In the genomic region with DNA sequence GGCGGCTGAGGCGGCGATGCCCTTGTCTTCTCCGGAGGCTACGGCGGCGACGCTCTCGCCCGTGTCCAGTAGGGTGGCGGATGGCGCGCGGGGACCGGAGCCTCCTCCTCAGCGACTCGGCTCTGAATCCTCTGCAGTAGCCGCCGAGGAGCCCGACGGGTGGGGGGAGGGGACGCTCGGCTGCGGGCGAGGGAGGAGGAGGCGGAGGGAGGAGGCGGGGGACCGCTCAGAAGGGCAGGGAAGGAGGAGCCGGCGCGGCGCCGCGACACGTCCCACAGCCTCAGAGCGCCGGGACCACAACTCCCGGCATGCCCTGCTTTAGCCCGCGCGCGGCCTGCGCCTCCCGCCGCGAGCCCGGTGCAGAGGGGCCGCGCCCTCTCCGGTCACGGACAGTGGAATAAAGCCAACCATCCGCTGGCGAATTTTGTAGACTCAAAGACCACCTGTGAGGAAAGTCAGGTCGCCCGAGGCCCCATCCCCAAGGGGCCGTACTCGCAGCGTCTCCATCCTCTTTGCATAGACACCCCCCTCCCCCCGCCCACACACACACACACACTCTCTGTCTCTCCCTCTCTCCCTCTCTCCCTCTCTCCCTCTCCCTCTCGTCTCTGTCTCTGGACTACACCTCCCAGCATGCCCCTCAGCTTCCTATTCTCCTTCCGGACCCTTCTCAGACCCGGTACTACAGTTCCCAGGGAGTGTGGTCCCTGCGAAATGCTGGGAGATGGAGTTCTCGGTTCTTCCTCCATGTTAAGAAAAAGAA, we compare ENCODE assay signal across 8 cellular contexts. TPM values are rescaled to one million over a fixed set of nuclear protein-coding genes. Genes with fewer than 3 reads are reported as not detected.
DNase-seq lines count a peak whose midpoint lies in the region; TF ChIP-seq lines count a peak whose summit lies in the region.

A gene with protein sequence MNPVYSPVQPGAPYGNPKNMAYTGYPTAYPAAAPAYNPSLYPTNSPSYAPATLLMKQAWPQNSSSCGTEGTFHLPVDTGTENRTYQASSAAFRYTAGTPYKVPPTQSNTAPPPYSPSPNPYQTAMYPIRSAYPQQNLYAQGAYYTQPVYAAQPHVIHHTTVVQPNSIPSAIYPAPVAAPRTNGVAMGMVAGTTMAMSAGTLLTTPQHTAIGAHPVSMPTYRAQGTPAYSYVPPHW (minus strand): TSS at position 157 of the 763 bp plus-strand sequence. CDS start 129,638 bp downstream, outside the sequence.

- no peaks in the 10 kb centered on the region for H3K27me3 ChIP-seq in effector memory CD4-positive, alpha-beta T cell (replicated peaks; ENCODE audit: control insufficient read depth, insufficient read depth, low read length, poor library complexity, severe bottlenecking)

- H3K9me3 ChIP-seq in effector memory CD4-positive, alpha-beta T cell (ENCODE audit: control insufficient read depth, low read length), result no peaks in the 10 kb centered on the region

- H3K4me3 ChIP-seq in effector memory CD4-positive, alpha-beta T cell (ENCODE audit: insufficient read depth, low read depth, low read length, poor library complexity, severe bottlenecking), result peak within 1 kb of the TSS; percentile 80

- POLR2A ChIA-PET in activated CD8-positive, alpha-beta memory T cell treated with anti-CD3 and anti-CD28 coated beads for 36 hours (lab: Charles Lee), result interaction anchor here (0.6 to 1.2 kb wide), 3 partner anchors 14 to 214 kb away, joined by 3 to 8 read pairs (median 4); no protein-coding TSS in a partner anchor

- CTCF ChIA-PET in activated CD8-positive, alpha-beta memory T cell treated with anti-CD3 and anti-CD28 coated beads for 36 hours (lab: Charles Lee), result interaction anchor here (0.6 to 2.1 kb wide), 3 partner anchors 27 to 373 kb away, joined by 3 to 7 read pairs (median 4); no protein-coding TSS in a partner anchor

- peak within 1 kb of the TSS; percentile 80 for H3K27ac ChIP-seq in effector memory CD4-positive, alpha-beta T cell (ENCODE audit: insufficient read depth, low read length, poor library complexity, severe bottlenecking)

- TF ChIP-seq CTCF in GM20000 (IDR thresholded peaks at IDR 0.05; ENCODE audit: extremely low read depth, missing control alignments), result no peak

- peak; percentile 97 for DNase-seq in COR-L47 (lab: John Stamatoyannopoulos, UW)
- DNase-seq in GM20000 (ENCODE audit: low spot score), result peak; percentile 96
- DNase-seq in HT1080 (ENCODE audit: low read depth), result peak; percentile 98
- DNase-seq in NOMO-1 (lab: John Stamatoyannopoulos, UW; ENCODE audit: unreplicated experiment in 2 of 2), result peak; percentile 93
- peak; percentile 89 to 90 (median 90) for DNase-seq in effector memory CD4-positive, alpha-beta T cell
- peak; percentile 92 to 96 for DNase-seq in lung microvascular endothelial cell (ENCODE audit: low read depth in 2 of 2)
- DNase-seq in stimulated activated CD4-positive, alpha-beta T cell treated with anti-CD3 and anti-CD28 coated beads, TNF-alpha, amount 100 ng/mL, for 48 hours (ENCODE audit: low read depth in 3 of 3), result peak; percentile 87 to 89 (median 88)

- H3K4me1 ChIP-seq in effector memory CD4-positive, alpha-beta T cell (ENCODE audit: control insufficient read depth, insufficient read depth, low read length, poor library complexity, severe bottlenecking), result peaks cover 11% of the 10 kb centered on the region

- H3K36me3 ChIP-seq in effector memory CD4-positive, alpha-beta T cell (ENCODE audit: control insufficient read depth, insufficient read depth, low read length), result no peaks in the 10 kb centered on the region

RNA-seq across cellular contexts. Expression of the gene that starts here (rescaled TPM):
- total RNA-seq in HT1080 (2014; rRNA removed; shearing (Covaris generic)), result 17.1 and 20.3 TPM in 2 replicates
- 15.4 and 19.8 TPM in 2 replicates for polyA plus RNA-seq in HT1080 (2015; cell fraction: cytosol; rRNA removed)
- polyA plus RNA-seq in HT1080 (2015; cell fraction: nucleus; rRNA removed), result 29.4 and 31.3 TPM in 2 replicates
- 10 to 100 TPM; 11.6 to 11.7 TPM for total RNA-seq in activated CD8-positive, alpha-beta memory T cell treated with anti-CD3 and anti-CD28 coated beads for 36 hours
- 7.6 and 9.7 TPM in 2 replicates for total RNA-seq in lung microvascular endothelial cell

Comparison
In these comparisons a context has a peak if more than half of its experiments do, and no peak if none do; other contexts are left out.
1. Peak in every context shown above with its lines: DNase-seq, H3K4me3 ChIP-seq and H3K27ac ChIP-seq.